8 cellular contexts compared by ENCODE assay signal in the genomic region with DNA sequence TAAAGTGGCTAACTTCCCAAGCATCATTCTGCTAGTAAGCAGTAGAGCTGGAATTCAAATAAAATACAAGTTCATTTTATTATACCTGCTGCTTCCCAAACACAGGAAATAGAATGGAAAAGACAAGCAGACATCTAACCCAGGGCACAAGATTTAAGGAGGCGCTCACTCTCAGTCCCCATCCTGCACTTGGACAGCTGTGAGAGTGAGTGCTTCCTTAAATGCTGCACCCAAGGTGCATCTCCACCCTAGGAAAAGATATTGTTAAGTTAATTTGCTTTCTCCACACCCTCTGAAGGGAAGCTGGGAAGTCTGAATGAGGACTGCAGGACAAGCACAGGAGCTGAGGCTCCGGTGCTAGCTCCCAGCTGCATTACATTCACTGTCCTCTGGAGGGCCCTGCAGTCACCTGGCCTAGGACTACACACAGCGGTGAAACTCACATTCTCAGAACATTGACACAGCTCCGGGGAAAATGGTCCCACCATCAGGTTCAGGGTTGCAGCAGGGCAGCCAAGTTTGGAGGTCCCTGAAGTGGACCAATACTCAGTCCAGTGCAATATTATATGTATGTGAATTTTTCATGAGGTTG. TPM values are rescaled to one million over a fixed set of nuclear protein-coding genes. Genes with fewer than 3 reads are reported as not detected.
DNase-seq lines count a peak whose midpoint lies in the region; ATAC-seq, FAIRE-seq and TF ChIP-seq lines count a peak whose summit lies in the region.

No MANE protein-coding gene starts in this region.

- ATAC-seq in GM19035 (IDR thresholded peaks at IDR 0.05; ENCODE audit: unreplicated experiment) = no peak
- ATAC-seq in GM18519 (IDR thresholded peaks at IDR 0.05; ENCODE audit: low FRiP score, unreplicated experiment) = no peak
- no peak for ATAC-seq in GM18909 (IDR thresholded peaks at IDR 0.05; ENCODE audit: poor library complexity, unreplicated experiment)
- ATAC-seq in GM19324 (IDR thresholded peaks at IDR 0.05; ENCODE audit: low FRiP score, unreplicated experiment) = no peak

- no peaks in the 10 kb centered on the region for H3K9me3 ChIP-seq in BE2C
- no peaks in the 10 kb centered on the region for H3K9me3 ChIP-seq in keratinocyte (ENCODE audit: control insufficient read depth, low read depth, low read length)

- peak; percentile 11 for FAIRE-seq in TTC549 (lab: Jason Lieb, UNC)
- peak; percentile 5 for FAIRE-seq in keratinocyte (lab: Jason Lieb, UNC)

- H3K27me3 ChIP-seq in BE2C = no peaks in the 10 kb centered on the region
- H3K27me3 ChIP-seq in keratinocyte (ENCODE audit: control insufficient read depth, extremely low read depth, insufficient read depth, low read length) = no peaks in the 10 kb centered on the region

- DNase-seq in BE2C (peak; percentile 30), H4 (ENCODE audit: low spot score) (peak; percentile 39), keratinocyte (ENCODE audit: low read depth, low spot score) (no peak)

- H3K9ac ChIP-seq in keratinocyte (ENCODE audit: control insufficient read depth, extremely low read depth, insufficient read depth, low read length) = no peak overlapping the region

- TF ChIP-seq CTCF in BE2C (IDR thresholded peaks at IDR 0.05; ENCODE audit: low read depth, low read length) (peak; percentile 45), keratinocyte (optimal IDR thresholded peaks at IDR 0.05 in 1 of 3, IDR thresholded peaks at IDR 0.05 in 1 of 3, conservative IDR thresholded peaks at IDR 0.05 in 1 of 3; ENCODE audit: extremely low read depth in 1 of 3, insufficient read depth in 2 of 3, low read length in 3 of 3) (peak; percentile 65 to 72 (median 67))

- no peak overlapping the region for H2AFZ ChIP-seq in keratinocyte (ENCODE audit: control insufficient read depth, low read length)

- no peaks in the 10 kb centered on the region for H3K79me2 ChIP-seq in keratinocyte (ENCODE audit: control insufficient read depth, insufficient read depth, low read length)

- no peak overlapping the region for H3K27ac ChIP-seq in keratinocyte (ENCODE audit: control insufficient read depth, insufficient read depth, low read length)

- H3K4me1 ChIP-seq in BE2C (no peaks in the 10 kb centered on the region), keratinocyte (ENCODE audit: control insufficient read depth, extremely low read depth, insufficient read depth, low read length) (no peaks in the 10 kb centered on the region)

- H3K36me3 ChIP-seq in BE2C = no peaks in the 10 kb centered on the region
- peaks cover 17 to 27% of the 10 kb centered on the region in 2 experiments for H3K36me3 ChIP-seq in keratinocyte (ENCODE audit: control insufficient read depth in 2 of 2, extremely low read depth in 1 of 2, insufficient read depth in 2 of 2, low read length in 2 of 2)

- no peak overlapping the region for H3K4me2 ChIP-seq in keratinocyte (ENCODE audit: control insufficient read depth, extremely low read depth, insufficient read depth, low read depth, low read length)

- no peaks in the 10 kb centered on the region for H3K9me1 ChIP-seq in keratinocyte (ENCODE audit: control insufficient read depth, extremely low read depth, insufficient read depth, low read length)

- dilution Hi-C loops in keratinocyte (cut with MboI; ENCODE audit: extremely low pct_ligation_motif_present, low sequenced_read_pairs) = no loop called here

- H3K4me3 ChIP-seq in BE2C (ENCODE audit: low read depth, low read length) = no peak overlapping the region
- H3K4me3 ChIP-seq in keratinocyte (ENCODE audit: control insufficient read depth in 2 of 3, extremely low read depth in 1 of 3, insufficient read depth in 2 of 3, low read depth in 1 of 3, low read length in 3 of 3) = no peak overlapping the region

- H4K20me1 ChIP-seq in keratinocyte (ENCODE audit: control insufficient read depth, extremely low read depth, insufficient read depth, low read length) = no peaks in the 10 kb centered on the region

RNA-seq across cellular contexts. Expression of a gene that starts 14.2 kb away (rescaled TPM):
- 1.4 TPM for polyA plus RNA-seq in BE2C (2012; ENCODE audit: insufficient read depth, insufficient read length, low read depth)
- total RNA-seq in H4 (2014; rRNA removed; shearing (Covaris generic)) = 6.9 and 8.8 TPM in 2 replicates
- polyA plus RNA-seq in keratinocyte = 21.5 to 36.9 TPM (median 24.8 TPM) in 3 replicates
- polyA plus RNA-seq in keratinocyte (2011; ENCODE audit: low read depth) = 28.6 TPM
- polyA plus RNA-seq in keratinocyte (2011; cell fraction: cytosol; rRNA removed) = 35.3 and 35.7 TPM in 2 replicates
- polyA plus RNA-seq in keratinocyte (2011; cell fraction: nucleus; rRNA removed) = 22.6 and 24.5 TPM in 2 replicates
- 36.8 and 44.2 TPM in 2 replicates for polyA plus RNA-seq in keratinocyte (2012; ENCODE audit: low replicate concordance)
- 14.2 to 40.1 TPM (median 18.3 TPM) in 3 replicates for polyA minus RNA-seq in keratinocyte
- polyA minus RNA-seq in keratinocyte (2011; cell fraction: cytosol; rRNA and poly(A)+ RNA removed) = 26.5 TPM
- 3.6 and 8.8 TPM in 2 replicates for polyA minus RNA-seq in keratinocyte (2011; cell fraction: nucleus; rRNA and poly(A)+ RNA removed)

RNA-seq across cellular contexts. Expression of a gene that starts 33.9 kb away (rescaled TPM):
- 1.3 TPM for polyA plus RNA-seq in BE2C (2012; ENCODE audit: insufficient read depth, insufficient read length, low read depth)
- not detected in 2 replicates for total RNA-seq in H4 (2014; rRNA removed; shearing (Covaris generic))
- polyA plus RNA-seq in keratinocyte = 0.08 to 0.32 TPM (median 0.19 TPM) in 3 replicates
- polyA plus RNA-seq in keratinocyte (2011; ENCODE audit: low read depth) = not detected
- 0.12 and 0.36 TPM in 2 replicates for polyA plus RNA-seq in keratinocyte (2011; cell fraction: cytosol; rRNA removed)
- polyA plus RNA-seq in keratinocyte (2011; cell fraction: nucleus; rRNA removed) = 0.20 TPM in 1 of 2 replicates, not detected in the other
- 0.52 and 1.2 TPM in 2 replicates for polyA plus RNA-seq in keratinocyte (2012; ENCODE audit: low replicate concordance)
- polyA minus RNA-seq in keratinocyte = 0.86 to 1.7 TPM in 2 of 3 replicates, not detected in the other
- not detected for polyA minus RNA-seq in keratinocyte (2011; cell fraction: cytosol; rRNA and poly(A)+ RNA removed)
- not detected in 2 replicates for polyA minus RNA-seq in keratinocyte (2011; cell fraction: nucleus; rRNA and poly(A)+ RNA removed)

RNA-seq across cellular contexts. Expression of a gene that starts 58.3 kb away (rescaled TPM):
- polyA plus RNA-seq in BE2C (2012; ENCODE audit: insufficient read depth, insufficient read length, low read depth) = 4.2 TPM
- total RNA-seq in H4 (2014; rRNA removed; shearing (Covaris generic)) = 3.9 and 5.1 TPM in 2 replicates
- polyA plus RNA-seq in keratinocyte = 3.4 to 5.1 TPM (median 4.5 TPM) in 3 replicates
- polyA plus RNA-seq in keratinocyte (2011; ENCODE audit: low read depth) = 1.5 TPM
- 1.2 and 1.9 TPM in 2 replicates for polyA plus RNA-seq in keratinocyte (2011; cell fraction: cytosol; rRNA removed)
- polyA plus RNA-seq in keratinocyte (2011; cell fraction: nucleus; rRNA removed) = 6.5 and 8.5 TPM in 2 replicates
- 2.6 and 3.7 TPM in 2 replicates for polyA plus RNA-seq in keratinocyte (2012; ENCODE audit: low replicate concordance)
- 3.0 to 13.5 TPM (median 13.4 TPM) in 3 replicates for polyA minus RNA-seq in keratinocyte
- polyA minus RNA-seq in keratinocyte (2011; cell fraction: cytosol; rRNA and poly(A)+ RNA removed) = 3.5 TPM
- 10.1 and 12.3 TPM in 2 replicates for polyA minus RNA-seq in keratinocyte (2011; cell fraction: nucleus; rRNA and poly(A)+ RNA removed)
